ENCODE assay signal across 25 cellular contexts in the genomic region with DNA sequence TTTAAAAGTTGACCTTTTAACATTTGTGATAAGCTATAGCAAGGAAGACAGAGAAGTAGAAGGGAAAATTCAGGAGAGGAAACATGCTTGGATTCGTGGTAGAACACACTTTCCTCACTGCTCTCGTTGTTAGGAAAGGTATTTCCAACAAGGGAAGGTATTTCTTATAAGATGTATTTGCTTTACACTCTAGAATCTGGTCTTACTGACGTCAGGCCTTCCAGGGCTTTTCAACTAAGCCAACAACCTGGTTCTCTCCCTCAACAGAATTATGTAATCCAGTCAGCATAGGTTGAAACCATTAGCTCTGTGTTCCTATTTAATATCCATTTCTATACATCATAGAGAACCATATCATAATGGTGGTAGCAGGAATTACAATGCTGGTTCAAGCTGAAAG.
"Had no signal": no experiment of that assay in that cellular context is flagged by ENCODE, and none has a peak within 500 bp of the region (broad histone marks: within the 10 kb centered on the region; RNA-seq: fewer than 3 reads in every experiment).

No MANE protein-coding gene starts in this region.

- DNase-seq: activated CD4-positive, alpha-beta memory T cell treated with anti-CD3 and anti-CD28 coated beads, Interleukin-2, amount 10 ng/mL, durations not matched to agents 7 days and 5 days; activated CD4-positive, alpha-beta T cell treated with anti-CD3 and anti-CD28 coated beads for 1 hour; activated CD4-positive, alpha-beta T cell treated with anti-CD3 and anti-CD28 coated beads for 4 hours; activated CD4-positive, alpha-beta T cell treated with anti-CD3 and anti-CD28 coated beads, Interleukin-2, amount 10 ng/mL, durations not matched to agents 7 days and 5 days; activated CD4-positive, alpha-beta T cell treated with anti-CD3 and anti-CD28 coated beads, Interleukin-2, amount 50 U/mL, for 4 hours; activated CD8-positive, alpha-beta memory T cell treated with anti-CD3 and anti-CD28 coated beads, Interleukin-2, amount 50 U/mL, for 48 hours; activated gamma-delta T cell treated with Interleukin-2 at 50 U/mL for 16 hours; activated naive CD4-positive, alpha-beta T cell treated with anti-CD3 and anti-CD28 coated beads, Interleukin-2, amount 50 U/mL, for 16 hours; activated naive CD4-positive, alpha-beta T cell treated with Interleukin-2 at 50 U/mL for 16 hours; activated T-cell treated with anti-CD3 and anti-CD28 coated beads for 4 hours; activated T-cell treated with anti-CD3 and anti-CD28 coated beads, Interleukin-2, amount 50 U/mL, for 24 hours; activated T-cell treated with anti-CD3 and anti-CD28 coated beads, Interleukin-2, amount 50 U/mL, for 72 hours; amniotic stem cell; anterior cingulate cortex; brain microvascular endothelial cell; dorsolateral prefrontal cortex; effector memory CD4-positive, alpha-beta T cell; endodermal cell; foreskin fibroblast; head of caudate nucleus; T-helper 2 cell had no signal

- H3K4me3 ChIP-seq: coronary artery, dorsolateral prefrontal cortex had no signal

- H3K36me3 ChIP-seq: brain microvascular endothelial cell had no signal

- H3K27ac ChIP-seq: brain microvascular endothelial cell, coronary artery, dorsolateral prefrontal cortex, VCaP had no signal

- H3K27me3 ChIP-seq: brain microvascular endothelial cell, dorsolateral prefrontal cortex had no signal

- ATAC-seq: activated T-cell treated with anti-CD3 and anti-CD28 coated beads, Interleukin-2, amount 50 U/mL, for 72 hours; esophagus mucosa; WTC11 had no signal
